Comparison of ENCODE assay signal across 8 cellular contexts in the genomic region with DNA sequence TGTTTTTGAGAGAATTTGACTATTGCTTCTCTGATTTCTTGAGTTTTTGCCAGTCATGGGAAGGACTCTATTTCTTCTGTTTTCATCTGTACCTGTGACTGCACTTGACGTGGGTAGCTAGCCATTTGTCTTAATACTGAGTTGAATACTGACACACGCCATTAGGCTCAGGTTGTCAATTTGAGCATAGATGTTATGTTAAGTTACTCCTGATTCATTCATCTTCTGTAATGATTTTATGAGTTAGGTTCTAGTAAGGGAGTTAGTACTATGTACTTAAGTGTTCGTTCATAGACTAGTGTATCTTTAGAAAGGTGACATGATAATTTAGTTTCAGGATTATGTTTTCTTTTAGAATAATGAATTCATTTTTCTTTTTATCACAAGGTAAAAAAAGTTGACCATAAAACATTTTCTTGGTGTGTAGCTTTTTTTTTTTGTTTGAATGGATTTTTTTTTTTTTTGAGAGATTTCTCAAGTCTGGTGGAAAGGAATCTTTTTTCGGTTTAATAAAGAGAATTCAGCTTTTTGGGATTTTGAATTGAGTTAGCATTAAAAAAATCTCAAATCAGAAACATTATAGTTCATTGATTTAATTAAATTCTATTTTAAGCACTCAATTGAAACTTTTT. TPM values are rescaled to one million over a fixed set of nuclear protein-coding genes. Genes with fewer than 3 reads are reported as not detected.
DNase-seq lines count a peak whose midpoint lies in the region; ATAC-seq and TF ChIP-seq lines count a peak whose summit lies in the region.

No MANE protein-coding gene starts in this region.

- no peaks in the 10 kb centered on the region for H3K36me3 ChIP-seq in iPS-15b (ENCODE audit: control insufficient read depth, insufficient read depth, low read length)
- H3K36me3 ChIP-seq in stomach smooth muscle (ENCODE audit: control insufficient read depth in 2 of 2, insufficient read depth in 2 of 2, low read length in 2 of 2): no peaks in the 10 kb centered on the region

- intact Hi-C loops in activated CD4-positive, alpha-beta T cell treated with anti-CD3 and anti-CD28 coated beads for 36 hours (cut with DNase I, micrococcal nuclease): loop anchor here (10.0 kb wide), 3 partner anchors 124 to 1896 kb away; a partner anchor contains a TSS

- no peak for DNase-seq in activated CD4-positive, alpha-beta T cell treated with anti-CD3 and anti-CD28 coated beads for 36 hours
- no peak for DNase-seq in activated CD4-positive, alpha-beta T cell treated with anti-CD3 and anti-CD28 coated beads for 4 hours
- no peak for DNase-seq in putamen (ENCODE audit: low spot score)
- no peak for DNase-seq in GM10248 (ENCODE audit: extremely low spot score)

- no peaks in the 10 kb centered on the region for H3K27me3 ChIP-seq in iPS-15b (ENCODE audit: control insufficient read depth, insufficient read depth, low read length)
- H3K27me3 ChIP-seq in stomach smooth muscle (ENCODE audit: control insufficient read depth in 1 of 2, insufficient read depth in 2 of 2, low read length in 2 of 2): no peaks in the 10 kb centered on the region

- H3K9ac ChIP-seq in iPS-15b (ENCODE audit: low read depth, low read length) (peak overlapping the region; percentile 47), stomach smooth muscle (ENCODE audit: low read length in 2 of 2) (peak overlapping the region; percentile 62 to 67)

- H3K27ac ChIP-seq in stomach smooth muscle (ENCODE audit: low read length): no peak overlapping the region

- peak overlapping the region; percentile 72 for H3K4me3 Mint-ChIP-seq in activated CD4-positive, alpha-beta T cell treated with anti-CD3 and anti-CD28 coated beads for 36 hours

- ATAC-seq in activated CD4-positive, alpha-beta T cell treated with anti-CD3 and anti-CD28 coated beads for 36 hours: no peak
- ATAC-seq in HG02885 (IDR thresholded peaks at IDR 0.05; ENCODE audit: poor library complexity, unreplicated experiment): no peak

- no peaks in the 10 kb centered on the region for H3K9me3 Mint-ChIP-seq in activated CD4-positive, alpha-beta T cell treated with anti-CD3 and anti-CD28 coated beads for 36 hours (ENCODE audit: low read depth)

- POLR2A ChIA-PET in activated CD4-positive, alpha-beta T cell treated with anti-CD3 and anti-CD28 coated beads for 36 hours (lab: Charles Lee): no interaction called here
- POLR2A ChIA-PET in GM10248 (lab: Yijun Ruan, JAX): no interaction called here

- H3K4me1 ChIP-seq in iPS-15b (ENCODE audit: control insufficient read depth, insufficient read depth, low read length) (peaks cover 24% of the 10 kb centered on the region), stomach smooth muscle (ENCODE audit: control insufficient read depth, insufficient read depth, low read length) (peaks cover 15% of the 10 kb centered on the region)

- peaks cover 58% of the 10 kb centered on the region for H3K27me3 Mint-ChIP-seq in activated CD4-positive, alpha-beta T cell treated with anti-CD3 and anti-CD28 coated beads for 36 hours

- H3K27ac Mint-ChIP-seq in activated CD4-positive, alpha-beta T cell treated with anti-CD3 and anti-CD28 coated beads for 36 hours: no peak overlapping the region

- CTCF ChIA-PET in activated CD4-positive, alpha-beta T cell treated with anti-CD3 and anti-CD28 coated beads for 36 hours (lab: Charles Lee): interaction anchor here (0.7 kb wide), 1 partner anchor 130 kb away, joined by 3 read pairs; no protein-coding TSS in a partner anchor
- CTCF ChIA-PET in GM10248 (lab: Yijun Ruan, JAX): interaction anchor here (0.6 to 2.0 kb wide), 3 partner anchors 15 to 1534 kb away, joined by 3 to 11 read pairs (median 6); no protein-coding TSS in a partner anchor

- H3K4me3 ChIP-seq in WI38 (ENCODE audit: low read depth, low read length): peak overlapping the region; percentile 68
- H3K4me3 ChIP-seq in iPS-15b (ENCODE audit: low read depth, low read length): peak overlapping the region; percentile 82
- H3K4me3 ChIP-seq in stomach smooth muscle (ENCODE audit: low read length in 2 of 2): peak overlapping the region; percentile 64 to 76

- no peaks in the 10 kb centered on the region for H3K36me3 Mint-ChIP-seq in activated CD4-positive, alpha-beta T cell treated with anti-CD3 and anti-CD28 coated beads for 36 hours (ENCODE audit: low read depth)

- no peaks in the 10 kb centered on the region for H3K9me3 ChIP-seq in iPS-15b (ENCODE audit: control insufficient read depth, insufficient read depth, low read length)
- no peaks in the 10 kb centered on the region for H3K9me3 ChIP-seq in stomach smooth muscle (ENCODE audit: control insufficient read depth in 2 of 2, low read length in 2 of 2)

- H3K4me1 Mint-ChIP-seq in activated CD4-positive, alpha-beta T cell treated with anti-CD3 and anti-CD28 coated beads for 36 hours: peaks cover 35% of the 10 kb centered on the region

- TF ChIP-seq CTCF in WI38 (IDR thresholded peaks at IDR 0.05; ENCODE audit: low read depth, low read length) (no peak), GM10248 (IDR thresholded peaks at IDR 0.05; ENCODE audit: control extremely low read depth, extremely low read depth, low read depth, missing control alignments) (no peak)

RNA-seq across cellular contexts. Expression of a gene that starts 1.7 kb away (rescaled TPM):
- 10 to 100 TPM; 11.9 to 14.0 TPM for total RNA-seq in activated CD4-positive, alpha-beta T cell treated with anti-CD3 and anti-CD28 coated beads for 36 hours
